ENCODE assay signal across 8 cellular contexts in the genomic region with DNA sequence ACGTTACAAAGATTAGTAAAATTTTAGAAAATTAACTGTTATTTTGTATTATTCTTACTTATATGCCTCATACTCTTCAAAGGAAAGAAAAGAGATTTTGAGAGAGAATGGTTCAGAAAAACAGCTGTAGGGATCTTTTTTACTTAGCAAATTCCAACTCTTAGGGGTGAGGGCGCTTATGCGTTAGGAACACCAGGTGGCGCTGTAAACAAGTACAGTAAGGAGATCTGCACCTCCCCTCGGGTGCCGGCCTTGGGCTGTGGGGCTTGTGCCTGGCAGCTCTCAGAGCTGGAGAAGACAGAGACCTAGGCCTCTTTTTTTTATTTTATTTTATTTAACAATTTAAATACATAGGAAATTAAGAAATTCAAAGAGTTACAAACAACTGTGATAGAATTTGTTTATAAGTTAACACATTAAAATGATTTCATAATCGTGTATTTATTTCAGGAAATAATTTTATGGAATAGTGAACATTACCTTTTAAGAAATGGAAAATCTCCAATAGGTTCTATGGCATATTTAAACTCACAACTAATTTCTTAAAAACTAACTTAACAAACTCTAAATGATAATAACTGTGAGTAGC. TPM values are rescaled to one million over a fixed set of nuclear protein-coding genes. Genes with fewer than 3 reads are reported as not detected.
DNase-seq lines count a peak whose midpoint lies in the region; TF ChIP-seq lines count a peak whose summit lies in the region.

No MANE protein-coding gene starts in this region.

- no peak overlapping the region for H3K27ac Mint-ChIP-seq in endothelial cell (ENCODE audit: unreplicated experiment)

- H3K4me3 ChIP-seq in HL-60 (replicated peaks; ENCODE audit: insufficient read depth, low read length) = no peak overlapping the region

- peaks cover 12% of the 10 kb centered on the region for H3K4me1 Mint-ChIP-seq in endothelial cell (ENCODE audit: unreplicated experiment)

- H3K9me3 Mint-ChIP-seq in endothelial cell (ENCODE audit: unreplicated experiment) = no peaks in the 10 kb centered on the region

- H3K27me3 Mint-ChIP-seq in endothelial cell (ENCODE audit: unreplicated experiment) = peaks cover 4% of the 10 kb centered on the region

- peak; percentile 83 for TF ChIP-seq CTCF in GM20000 (IDR thresholded peaks at IDR 0.05; ENCODE audit: extremely low read depth, missing control alignments)
- TF ChIP-seq CTCF in HL-60 (IDR thresholded peaks at IDR 0.05; ENCODE audit: insufficient read depth, low read length) = peak; percentile 74
- TF ChIP-seq CTCF in endothelial cell (IDR thresholded peaks at IDR 0.05; ENCODE audit: unreplicated experiment) = peak; percentile 90

- H3K27me3 ChIP-seq in HL-60 (ENCODE audit: insufficient read depth, poor library complexity, severe bottlenecking) = no peaks in the 10 kb centered on the region

- DNase-seq in D341Med (ENCODE audit: low spot score) = peak; percentile 92
- peak; percentile 89 for DNase-seq in GM20000 (ENCODE audit: low spot score)
- DNase-seq in HL-60 (ENCODE audit: low read depth in 1 of 2, low spot score in 1 of 2) = peak; percentile 65 to 72
- peak; percentile 69 for DNase-seq in NOMO-1 treated with DMSO at 0.1 percent for 48 hours (lab: John Stamatoyannopoulos, UW; ENCODE audit: unreplicated experiment)
- peak; percentile 39 to 51 for DNase-seq in activated CD8-positive, alpha-beta memory T cell treated with anti-CD3 and anti-CD28 coated beads for 4 hours (ENCODE audit: low read depth in 2 of 2)
- DNase-seq in endothelial cell (ENCODE audit: low spot score) = peak; percentile 80
- peak; percentile 88 for DNase-seq in myocyte (ENCODE audit: low read depth)
- DNase-seq in stimulated activated CD8-positive, alpha-beta memory T cell treated with anti-CD3 and anti-CD28 coated beads, Interleukin-7, amount 100 ng/mL, for 4 hours (ENCODE audit: low read depth in 2 of 2) = peak; percentile 44 to 60

- no peak overlapping the region for H3K4me3 Mint-ChIP-seq in endothelial cell (ENCODE audit: unreplicated experiment)

- no peaks in the 10 kb centered on the region for H3K36me3 Mint-ChIP-seq in endothelial cell (ENCODE audit: low read depth, unreplicated experiment)

- no peak overlapping the region for H3K27ac ChIP-seq in HL-60 (replicated peaks)

RNA-seq across cellular contexts. Expression of a gene that starts 32.6 kb away (rescaled TPM):
- total RNA-seq in endothelial cell (ENCODE audit: unreplicated experiment) (4.6 TPM), myocyte (6.7 and 6.8 TPM in 2 replicates)
- polyA plus RNA-seq in myocyte (2012) = 4.6 TPM

RNA-seq across cellular contexts. Expression of a gene that starts 54.4 kb away (rescaled TPM):
- total RNA-seq in endothelial cell (ENCODE audit: unreplicated experiment) (21.3 TPM), myocyte (0.53 and 1.2 TPM in 2 replicates)
- 1.2 TPM for polyA plus RNA-seq in myocyte (2012)
